18 cellular contexts compared by ENCODE assay signal in the genomic region with DNA sequence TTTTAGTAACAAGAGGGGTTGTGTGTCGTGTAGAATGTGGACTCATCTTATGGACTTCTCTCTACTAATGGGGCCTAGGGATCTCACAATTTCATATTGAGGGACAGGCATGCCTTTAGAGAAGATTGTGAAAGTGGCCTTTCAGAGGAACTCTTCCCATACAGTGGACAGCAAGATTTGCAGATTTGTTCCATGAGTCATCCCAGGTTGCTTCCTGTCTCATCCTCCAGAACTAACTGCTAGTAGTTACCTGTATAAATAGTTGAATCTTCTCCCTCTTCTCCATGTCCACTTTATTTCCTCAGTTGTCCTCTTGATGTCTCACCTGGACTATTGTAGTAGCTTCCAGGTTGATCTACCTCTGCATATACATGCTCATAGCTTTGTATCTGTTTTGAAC.
DNase-seq lines count a peak whose midpoint lies in the region; ATAC-seq, FAIRE-seq and TF ChIP-seq lines count a peak whose summit lies in the region.
"Had no signal": no experiment of that assay in that cellular context is flagged by ENCODE, and none has a peak within 500 bp of the region (broad histone marks: within the 10 kb centered on the region; RNA-seq: fewer than 3 reads in every experiment).

No MANE protein-coding gene starts in this region.

- peak; percentile 21 for DNase-seq in DMS53 treated with DMSO at 0.1 percent for 48 hours (lab: John Stamatoyannopoulos, UW; ENCODE audit: unreplicated experiment)
- DNase-seq in PC-3, result peak; percentile 52
- peak; percentile 42 for DNase-seq in epithelial cell of esophagus (ENCODE audit: low read depth)
- peak; percentile 12 for DNase-seq in urothelium cell line (ENCODE audit: low spot score)
- DNase-seq in left lobe of liver (ENCODE audit: low spot score), result no peak
- no peak for DNase-seq in HCEC 1CT
- DNase-seq in nucleus accumbens (lab: John Stamatoyannopoulos, UW), result no peak
- DNase-seq: ACHN; CD4-positive, CD25-positive, alpha-beta regulatory T cell; DMS79 treated with DMSO at 0.1 percent for 48 hours; EL; GOT3; H9 had no signal

- H3F3A ChIP-seq in PC-3 (ENCODE audit: low read length, unreplicated experiment), result no peaks in the 10 kb centered on the region

- ATAC-seq in PC-3 (peak; percentile 45; the same call in 1 of the 2 replicates), left lobe of liver (no peak)

- no TSS peak for BruUV-seq in PC-3 (replicated peaks; lab: Mats Ljungman, UMichigan)

- H3K27me3 ChIP-seq in PC-3 (ENCODE audit: low read length), result no peaks in the 10 kb centered on the region
- H3K27me3 ChIP-seq: BLaER1 treated with 17β-estradiol and CSF1 and Interleukin-3, amounts not matched to agents 10 nM and 100 nM had no signal

- POLR2A ChIA-PET in PC-3 (lab: Charles Lee; ENCODE audit: unreplicated experiment), result no interaction called here

- H3K9me2 ChIP-seq in PC-3 (replicated peaks; ENCODE audit: low read length), result no peaks in the 10 kb centered on the region

- H3K9ac ChIP-seq in PC-3 (ENCODE audit: low read length), result no peak overlapping the region
- H3K9ac ChIP-seq: BLaER1 treated with 17β-estradiol and CSF1 and Interleukin-3, amounts not matched to agents 10 nM and 100 nM; KMS-11 had no signal

- no peak overlapping the region for H2AFZ ChIP-seq in PC-3 (ENCODE audit: low read length)

- no peak overlapping the region for H3K4me2 ChIP-seq in PC-3 (ENCODE audit: low read length)
- H3K4me2 ChIP-seq: BLaER1 treated with 17β-estradiol and CSF1 and Interleukin-3, amounts not matched to agents 10 nM and 100 nM; KMS-11 had no signal

- intact Hi-C loops in PC-3 (cut with micrococcal nuclease), result no loop called here

- H3K4me1 ChIP-seq in PC-3 (ENCODE audit: insufficient read depth, low read length), result no peaks in the 10 kb centered on the region; the same call in 1 of the 2 replicates
- H3K4me1 ChIP-seq: BLaER1 treated with 17β-estradiol and CSF1 and Interleukin-3, amounts not matched to agents 10 nM and 100 nM had no signal

- H3K36me3 ChIP-seq in PC-3 (ENCODE audit: low read depth, low read length), result no peaks in the 10 kb centered on the region
- H3K36me3 ChIP-seq: BLaER1 treated with 17β-estradiol and CSF1 and Interleukin-3, amounts not matched to agents 10 nM and 100 nM had no signal

- no peak overlapping the region for H3K27ac ChIP-seq in PC-3 (ENCODE audit: low read length)
- H3K27ac ChIP-seq: BLaER1 treated with 17β-estradiol and CSF1 and Interleukin-3, amounts not matched to agents 10 nM and 100 nM; HL-60; KMS-11 had no signal

- TF ChIP-seq CTCF in PC-3 (conservative IDR thresholded peaks at IDR 0.05; ENCODE audit: low read depth, low read length) (no peak), epithelial cell of esophagus (IDR thresholded peaks at IDR 0.05; ENCODE audit: insufficient read depth, low read depth, low read length, missing control alignments) (no peak)

- CTCF ChIA-PET in PC-3 (lab: Charles Lee), result no interaction called here

- H3K9me3 ChIP-seq in PC-3 (ENCODE audit: low read length), result no peaks in the 10 kb centered on the region
- H3K9me3 ChIP-seq: BLaER1 treated with 17β-estradiol and CSF1 and Interleukin-3, amounts not matched to agents 10 nM and 100 nM had no signal

- H3K79me2 ChIP-seq in PC-3 (ENCODE audit: low read length), result no peaks in the 10 kb centered on the region

- H3K4me3 ChIP-seq in PC-3 (ENCODE audit: low read length) (no peak overlapping the region), epithelial cell of esophagus (ENCODE audit: low read length) (no peak overlapping the region)
- H3K4me3 ChIP-seq: BLaER1 treated with 17β-estradiol and CSF1 and Interleukin-3, amounts not matched to agents 10 nM and 100 nM had no signal

- H4K20me1 ChIP-seq in PC-3 (ENCODE audit: low read length), result no peaks in the 10 kb centered on the region
- H4K20me1 ChIP-seq: BLaER1 treated with 17β-estradiol and CSF1 and Interleukin-3, amounts not matched to agents 10 nM and 100 nM had no signal

- FAIRE-seq in urothelium cell line (lab: Jason Lieb, UNC), result no peak
- FAIRE-seq: G401.6, GM12891 had no signal

Comparison
In these comparisons a context has a peak if more than half of its experiments do, and no peak if none do; other contexts are left out.
1. DNase-seq: peak in DMS53 treated with DMSO at 0.1 percent for 48 hours (single experiment), PC-3 (single experiment), epithelial cell of esophagus (single experiment) and urothelium cell line (single experiment); none in left lobe of liver (single experiment), HCEC 1CT (single experiment) and nucleus accumbens (0 of 56).